22 cellular contexts compared by ENCODE assay signal in genomic region chr10:90318659-90319058, GRCh38.
DNase-seq lines count a peak whose midpoint lies in the region; ATAC-seq, FAIRE-seq and TF ChIP-seq lines count a peak whose summit lies in the region.
"Had no signal": no experiment of that assay in that cellular context is flagged by ENCODE, and none has a peak within 500 bp of the region (broad histone marks: within the 10 kb centered on the region; RNA-seq: fewer than 3 reads in every experiment).

No MANE protein-coding gene starts in this region.

- no peak for FAIRE-seq in GM12891 (lab: Jason Lieb, UNC)

- dilution Hi-C loops in mammary epithelial cell (cut with HindIII; ENCODE audit: low sequenced_read_pairs), result no loop called here

- no peaks in the 10 kb centered on the region for H3K36me3 Mint-ChIP-seq in osteocyte (ENCODE audit: unreplicated experiment)
- no peaks in the 10 kb centered on the region for H3K36me3 Mint-ChIP-seq in activated naive CD8-positive, alpha-beta T cell treated with anti-CD3 and anti-CD28 coated beads, Interleukin-2, amount 50 U/mL, for 24 hours (ENCODE audit: low read depth)
- H3K36me3 Mint-ChIP-seq: activated naive CD4-positive, alpha-beta T cell treated with anti-CD3 and anti-CD28 coated beads, Interleukin-2, amount 50 U/mL, for 24 hours; T-cell had no signal

- CTCF ChIA-PET in mammary epithelial cell (lab: Charles Lee; ENCODE audit: low non-redundant PET), result no interaction called here

- WGBS in mammary epithelial cell (ENCODE audit: low coverage, missing lambda C conversion rate), result 100% methylated on average over 2 of the region's 2 CpGs

- H3K4me1 Mint-ChIP-seq in osteocyte (ENCODE audit: unreplicated experiment), result peaks cover 17% of the 10 kb centered on the region
- H3K4me1 Mint-ChIP-seq in activated naive CD8-positive, alpha-beta T cell treated with anti-CD3 and anti-CD28 coated beads, Interleukin-2, amount 50 U/mL, for 24 hours, result peaks cover 9% of the 10 kb centered on the region
- H3K4me1 Mint-ChIP-seq: activated CD4-positive, alpha-beta memory T cell treated with anti-CD3 and anti-CD28 coated beads, Interleukin-2, amount 10 ng/mL, durations not matched to agents 7 days and 5 days; activated naive CD4-positive, alpha-beta T cell treated with anti-CD3 and anti-CD28 coated beads, Interleukin-2, amount 50 U/mL, for 24 hours; T-cell had no signal

- BruUV-seq in mammary epithelial cell (replicated peaks; lab: Mats Ljungman, UMichigan), result no TSS peak

- H3K36me3 ChIP-seq in mammary epithelial cell (ENCODE audit: insufficient read depth, low read length), result no peaks in the 10 kb centered on the region
- H3K36me3 ChIP-seq: gastroesophageal sphincter, right lobe of liver, tibial nerve had no signal

- peak overlapping the region; percentile 73 for H3K27ac Mint-ChIP-seq in osteocyte (ENCODE audit: unreplicated experiment)
- no peak overlapping the region for H3K27ac Mint-ChIP-seq in activated naive CD8-positive, alpha-beta T cell treated with anti-CD3 and anti-CD28 coated beads, Interleukin-2, amount 50 U/mL, for 24 hours
- H3K27ac Mint-ChIP-seq: activated CD4-positive, alpha-beta memory T cell treated with anti-CD3 and anti-CD28 coated beads, Interleukin-2, amount 10 ng/mL, durations not matched to agents 7 days and 5 days; activated naive CD4-positive, alpha-beta T cell treated with anti-CD3 and anti-CD28 coated beads, Interleukin-2, amount 50 U/mL, for 24 hours; T-cell had no signal

- H3K9me3 ChIP-seq in mammary epithelial cell (replicated peaks; ENCODE audit: insufficient read depth, low read length), result no peaks in the 10 kb centered on the region
- H3K9me3 ChIP-seq: gastroesophageal sphincter, mucosa of descending colon, right lobe of liver, tibial nerve had no signal

- H3K9me3 Mint-ChIP-seq in osteocyte (ENCODE audit: unreplicated experiment), result no peaks in the 10 kb centered on the region
- H3K9me3 Mint-ChIP-seq in activated naive CD8-positive, alpha-beta T cell treated with anti-CD3 and anti-CD28 coated beads, Interleukin-2, amount 50 U/mL, for 24 hours, result no peaks in the 10 kb centered on the region
- H3K9me3 Mint-ChIP-seq: activated CD4-positive, alpha-beta memory T cell treated with anti-CD3 and anti-CD28 coated beads, Interleukin-2, amount 10 ng/mL, durations not matched to agents 7 days and 5 days; activated T-cell treated with anti-CD3 and anti-CD28 coated beads, Interleukin-2, amount 50 U/mL, for 24 hours had no signal

- H4K20me1 ChIP-seq in mammary epithelial cell (ENCODE audit: insufficient read depth, low read length), result no peaks in the 10 kb centered on the region

- ATAC-seq in activated naive CD8-positive, alpha-beta T cell treated with anti-CD3 and anti-CD28 coated beads, Interleukin-2, amount 50 U/mL, for 24 hours, result no peak
- ATAC-seq: gastroesophageal sphincter, left lobe of liver, mucosa of descending colon, right lobe of liver, T-cell had no signal

- H3K27me3 Mint-ChIP-seq in osteocyte (ENCODE audit: unreplicated experiment), result no peaks in the 10 kb centered on the region
- H3K27me3 Mint-ChIP-seq in activated naive CD8-positive, alpha-beta T cell treated with anti-CD3 and anti-CD28 coated beads, Interleukin-2, amount 50 U/mL, for 24 hours, result peaks cover 6% of the 10 kb centered on the region
- H3K27me3 Mint-ChIP-seq: activated CD4-positive, alpha-beta memory T cell treated with anti-CD3 and anti-CD28 coated beads, Interleukin-2, amount 10 ng/mL, durations not matched to agents 7 days and 5 days; activated naive CD4-positive, alpha-beta T cell treated with anti-CD3 and anti-CD28 coated beads, Interleukin-2, amount 50 U/mL, for 24 hours had no signal

- H3K27ac ChIP-seq in mammary epithelial cell (ENCODE audit: insufficient read depth, low read depth, low read length), result peak overlapping the region; percentile 21
- H3K27ac ChIP-seq: coronary artery, gastroesophageal sphincter, right lobe of liver, tibial nerve, VCaP had no signal

- no peak overlapping the region for H3K4me3 Mint-ChIP-seq in osteocyte (ENCODE audit: unreplicated experiment)
- no peak overlapping the region for H3K4me3 Mint-ChIP-seq in activated naive CD8-positive, alpha-beta T cell treated with anti-CD3 and anti-CD28 coated beads, Interleukin-2, amount 50 U/mL, for 24 hours
- H3K4me3 Mint-ChIP-seq: activated CD4-positive, alpha-beta memory T cell treated with anti-CD3 and anti-CD28 coated beads, Interleukin-2, amount 10 ng/mL, durations not matched to agents 7 days and 5 days; activated naive CD4-positive, alpha-beta T cell treated with anti-CD3 and anti-CD28 coated beads, Interleukin-2, amount 50 U/mL, for 24 hours; activated T-cell treated with anti-CD3 and anti-CD28 coated beads, Interleukin-2, amount 50 U/mL, for 24 hours; T-cell had no signal

- H3K79me2 ChIP-seq in mammary epithelial cell (ENCODE audit: insufficient read depth, low read length), result no peaks in the 10 kb centered on the region

- TF ChIP-seq POLR2A in GM12891 (IDR thresholded peaks at IDR 0.05; ENCODE audit: low read depth, low read length), result no peak

- DNase-seq in GM12891 (ENCODE audit: insufficient read length, low spot score), result no peak
- DNase-seq in NOMO-1 treated with DMSO at 0.1 percent for 48 hours (lab: John Stamatoyannopoulos, UW; ENCODE audit: unreplicated experiment), result peak; percentile 42
- DNase-seq in mammary epithelial cell, result no peak
- DNase-seq in osteocyte (ENCODE audit: extremely low spot score, unreplicated experiment), result no peak
- no peak for DNase-seq in HuH-7.5 (ENCODE audit: low spot score)
- no peak for DNase-seq in DMS 273 treated with DMSO at 0.1 percent for 48 hours (lab: John Stamatoyannopoulos, UW)
- no peak for DNase-seq in activated naive CD4-positive, alpha-beta T cell (lab: John Stamatoyannopoulos, UW)
- DNase-seq in activated naive CD8-positive, alpha-beta T cell treated with anti-CD3 and anti-CD28 coated beads, Interleukin-2, amount 50 U/mL, for 24 hours, result no peak
- DNase-seq: activated CD4-positive, alpha-beta memory T cell treated with anti-CD3 and anti-CD28 coated beads, Interleukin-2, amount 10 ng/mL, durations not matched to agents 7 days and 5 days; activated T-cell treated with anti-CD3 and anti-CD28 coated beads, Interleukin-2, amount 50 U/mL, for 24 hours; mucosa of descending colon; NCI-H146; NCI-H774; right lobe of liver; stimulated activated naive CD4-positive, alpha-beta T cell treated with Interleukin-2 at 50 U/mL for 16 hours; T-cell had no signal

- no peak overlapping the region for H2AFZ ChIP-seq in mammary epithelial cell (ENCODE audit: low read depth, low read length)

- no peak overlapping the region for H3K9ac ChIP-seq in mammary epithelial cell (ENCODE audit: insufficient read depth, low read length)

- no peaks in the 10 kb centered on the region for H3K27me3 ChIP-seq in mammary epithelial cell (ENCODE audit: insufficient read depth, low read length)
- H3K27me3 ChIP-seq: gastroesophageal sphincter, right lobe of liver, tibial nerve had no signal

- no peak overlapping the region for H3K4me3 ChIP-seq in mammary epithelial cell (replicated peaks in 1 of 3; ENCODE audit: insufficient read depth in 1 of 3, low read depth in 2 of 3, low read length in 3 of 3)
- H3K4me3 ChIP-seq: coronary artery, gastroesophageal sphincter, mucosa of descending colon, right lobe of liver, tibial nerve had no signal

- in situ Hi-C loops in mammary epithelial cell (cut with MboI; ENCODE audit: low sequenced_read_pairs in 2 of 2), result no loop called here

- intact Hi-C loops in mammary epithelial cell (cut with micrococcal nuclease), result no loop called here

- TF ChIP-seq CTCF in mammary epithelial cell (conservative IDR thresholded peaks at IDR 0.05 in 1 of 2, IDR thresholded peaks at IDR 0.05 in 1 of 2; ENCODE audit: extremely low read depth in 1 of 2, insufficient read depth in 1 of 2, low read depth in 1 of 2, low read length in 2 of 2) (no peak), osteocyte (IDR thresholded peaks at IDR 0.05) (no peak)

- peaks cover 26% of the 10 kb centered on the region for H3K4me1 ChIP-seq in mammary epithelial cell (ENCODE audit: insufficient read depth, low read length)
- H3K4me1 ChIP-seq: gastroesophageal sphincter, right lobe of liver, tibial nerve had no signal

- peak overlapping the region; percentile 55 for H3K4me2 ChIP-seq in mammary epithelial cell (ENCODE audit: insufficient read depth, low read depth, low read length)

TF ChIP-seq in GM12891, 5 proteins besides CTCF, POLR2A, EP300 and RAD21:
- 0 out of 2 replicates have a peak, but pooled peaks have one; percentile 8 for TF ChIP-seq SPI1 (IDR thresholded peaks at IDR 0.05; ENCODE audit: low read depth, low read length)
- TF ChIP-seq POLR2AphosphoS5 (IDR thresholded peaks at IDR 0.05; ENCODE audit: low read depth, low read length), result no peak
